Comparison of ENCODE assay signal across 1 cellular context in the genomic region with DNA sequence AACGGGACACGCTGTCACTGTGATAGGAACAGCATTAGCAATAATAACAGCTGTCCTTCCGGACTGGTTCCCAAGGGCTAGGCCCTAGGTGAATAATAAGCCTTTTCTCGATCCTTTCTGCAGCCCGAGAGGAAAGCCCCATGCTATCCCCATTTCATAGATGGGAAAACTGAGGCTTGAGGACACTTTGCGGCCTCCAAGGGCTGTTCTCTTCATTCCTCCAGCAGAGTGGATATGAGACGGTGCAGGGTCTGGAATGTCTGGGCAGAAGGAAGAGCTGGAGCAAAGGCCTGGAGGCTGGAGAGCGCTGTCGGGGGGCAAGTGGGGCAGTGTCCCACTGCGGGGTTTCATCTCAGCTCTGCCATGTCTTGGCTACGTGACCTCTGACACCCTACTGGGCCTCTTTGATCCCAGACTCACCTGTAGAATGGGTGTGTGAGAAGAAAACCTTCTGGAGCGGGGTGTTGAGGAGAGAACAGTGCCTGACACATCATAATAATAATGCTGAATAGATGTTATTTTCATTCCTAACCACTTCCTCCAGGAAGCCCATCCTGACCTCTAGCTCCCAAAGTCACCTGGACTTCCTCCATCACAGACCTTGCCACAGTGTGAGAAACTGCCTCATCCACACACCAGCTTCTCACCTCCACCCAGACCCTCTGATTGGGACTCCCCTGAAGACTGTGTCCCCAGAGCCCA.
TF ChIP-seq lines count a peak whose summit lies in the region.

No MANE protein-coding gene starts in this region.

TF ChIP-seq in K562, 482 proteins besides CTCF, POLR2A, EP300 and RAD21 (continued from another document and continues in another):
- no peak for TF ChIP-seq SMAD3 (CRISPR knock-in tag; conservative IDR thresholded peaks at IDR 0.05)
- no peak for TF ChIP-seq FUS (optimal IDR thresholded peaks at IDR 0.05; ENCODE audit: low read depth, low read length)
- TF ChIP-seq ZKSCAN8 (CRISPR knock-in tag; IDR thresholded peaks at IDR 0.05) = no peak
- no peak for TF ChIP-seq SRSF7 (optimal IDR thresholded peaks at IDR 0.05; ENCODE audit: low read depth, low read length)
- TF ChIP-seq CBX2 (IDR thresholded peaks at IDR 0.05; ENCODE audit: insufficient read depth, low read length, poor library complexity, severe bottlenecking) = no peak
- TF ChIP-seq SPI1 (IDR thresholded peaks at IDR 0.05; ENCODE audit: borderline replicate concordance, low read depth, low read length) = no peak
- no peak for TF ChIP-seq TCF3 (CRISPR knock-in tag; IDR thresholded peaks at IDR 0.05)
- no peak for TF ChIP-seq CHCHD3 (CRISPR knock-in tag; IDR thresholded peaks at IDR 0.05)
- TF ChIP-seq ESRRA (IDR thresholded peaks at IDR 0.05; ENCODE audit: borderline replicate concordance, low read depth) = peak; percentile 70; the same call in 1 of the 2 replicates
- TF ChIP-seq SMC3 (conservative IDR thresholded peaks at IDR 0.05; ENCODE audit: insufficient read depth, low read depth, low read length) = no peak
- no peak for TF ChIP-seq GTF2E2 (tag; IDR thresholded peaks at IDR 0.05)
- TF ChIP-seq C11orf30 (IDR thresholded peaks at IDR 0.05; ENCODE audit: low read depth) = peak; percentile 50; the same call in 1 of the 2 replicates
- TF ChIP-seq TAF9B (IDR thresholded peaks at IDR 0.05; ENCODE audit: partially characterized antibody) = no peak
- no peak for TF ChIP-seq ZNF586 (CRISPR knock-in tag; conservative IDR thresholded peaks at IDR 0.05)
- TF ChIP-seq ZNF324 (CRISPR knock-in tag; IDR thresholded peaks at IDR 0.05) = no peak
- no peak for TF ChIP-seq NCOA4 (IDR thresholded peaks at IDR 0.05; ENCODE audit: partially characterized antibody)
- TF ChIP-seq MED1 (CRISPR knock-in tag; IDR thresholded peaks at IDR 0.05; ENCODE audit: borderline replicate concordance) = no peak
- no peak for TF ChIP-seq ZNF311 (CRISPR knock-in tag; IDR thresholded peaks at IDR 0.05)
- TF ChIP-seq HCFC1 (IDR thresholded peaks at IDR 0.05; ENCODE audit: low read depth, low read length) = no peak
- no peak for TF ChIP-seq MCM3 (IDR thresholded peaks at IDR 0.05)
- TF ChIP-seq ZNF217 (CRISPR knock-in tag; IDR thresholded peaks at IDR 0.05) = no peak
- TF ChIP-seq ESRRB (CRISPR knock-in tag; IDR thresholded peaks at IDR 0.05; ENCODE audit: borderline replicate concordance) = no peak
- TF ChIP-seq EHMT2 (IDR thresholded peaks at IDR 0.05) = no peak
- no peak for TF ChIP-seq MYC (IDR thresholded peaks at IDR 0.05; ENCODE audit: low read depth, low read length)
- TF ChIP-seq MYC (CRISPR knock-in tag; IDR thresholded peaks at IDR 0.05; ENCODE audit: borderline replicate concordance, low read depth) = no peak
- no peak for TF ChIP-seq PTRF (tag; IDR thresholded peaks at IDR 0.05)
- no peak for TF ChIP-seq DIDO1 (tag; IDR thresholded peaks at IDR 0.05; ENCODE audit: low read depth)
- no peak for TF ChIP-seq TAL1 (IDR thresholded peaks at IDR 0.05)
- TF ChIP-seq, protein P1, sequence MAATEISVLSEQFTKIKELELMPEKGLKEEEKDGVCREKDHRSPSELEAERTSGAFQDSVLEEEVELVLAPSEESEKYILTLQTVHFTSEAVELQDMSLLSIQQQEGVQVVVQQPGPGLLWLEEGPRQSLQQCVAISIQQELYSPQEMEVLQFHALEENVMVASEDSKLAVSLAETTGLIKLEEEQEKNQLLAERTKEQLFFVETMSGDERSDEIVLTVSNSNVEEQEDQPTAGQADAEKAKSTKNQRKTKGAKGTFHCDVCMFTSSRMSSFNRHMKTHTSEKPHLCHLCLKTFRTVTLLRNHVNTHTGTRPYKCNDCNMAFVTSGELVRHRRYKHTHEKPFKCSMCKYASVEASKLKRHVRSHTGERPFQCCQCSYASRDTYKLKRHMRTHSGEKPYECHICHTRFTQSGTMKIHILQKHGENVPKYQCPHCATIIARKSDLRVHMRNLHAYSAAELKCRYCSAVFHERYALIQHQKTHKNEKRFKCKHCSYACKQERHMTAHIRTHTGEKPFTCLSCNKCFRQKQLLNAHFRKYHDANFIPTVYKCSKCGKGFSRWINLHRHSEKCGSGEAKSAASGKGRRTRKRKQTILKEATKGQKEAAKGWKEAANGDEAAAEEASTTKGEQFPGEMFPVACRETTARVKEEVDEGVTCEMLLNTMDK (IDR thresholded peaks at IDR 0.05; ENCODE audit: borderline replicate concordance, insufficient read depth, low read depth, low read length, poor library complexity, severe bottlenecking) = no peak
- TF ChIP-seq MAFK (IDR thresholded peaks at IDR 0.05; ENCODE audit: low read length) = no peak
- 0 out of 2 replicates have a peak, but pooled peaks have one; percentile 25 for TF ChIP-seq HDAC2 (IDR thresholded peaks at IDR 0.05)
- TF ChIP-seq ZNF23 (CRISPR knock-in tag; IDR thresholded peaks at IDR 0.05) = no peak
- TF ChIP-seq, protein P2, sequence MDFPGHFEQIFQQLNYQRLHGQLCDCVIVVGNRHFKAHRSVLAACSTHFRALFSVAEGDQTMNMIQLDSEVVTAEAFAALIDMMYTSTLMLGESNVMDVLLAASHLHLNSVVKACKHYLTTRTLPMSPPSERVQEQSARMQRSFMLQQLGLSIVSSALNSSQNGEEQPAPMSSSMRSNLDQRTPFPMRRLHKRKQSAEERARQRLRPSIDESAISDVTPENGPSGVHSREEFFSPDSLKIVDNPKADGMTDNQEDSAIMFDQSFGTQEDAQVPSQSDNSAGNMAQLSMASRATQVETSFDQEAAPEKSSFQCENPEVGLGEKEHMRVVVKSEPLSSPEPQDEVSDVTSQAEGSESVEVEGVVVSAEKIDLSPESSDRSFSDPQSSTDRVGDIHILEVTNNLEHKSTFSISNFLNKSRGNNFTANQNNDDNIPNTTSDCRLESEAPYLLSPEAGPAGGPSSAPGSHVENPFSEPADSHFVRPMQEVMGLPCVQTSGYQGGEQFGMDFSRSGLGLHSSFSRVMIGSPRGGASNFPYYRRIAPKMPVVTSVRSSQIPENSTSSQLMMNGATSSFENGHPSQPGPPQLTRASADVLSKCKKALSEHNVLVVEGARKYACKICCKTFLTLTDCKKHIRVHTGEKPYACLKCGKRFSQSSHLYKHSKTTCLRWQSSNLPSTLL (IDR thresholded peaks at IDR 0.05) = no peak
- no peak for TF ChIP-seq CEBPB (tag; IDR thresholded peaks at IDR 0.05)
- no peak for TF ChIP-seq RBM15 (IDR thresholded peaks at IDR 0.05; ENCODE audit: insufficient read depth, low read length)
- TF ChIP-seq, protein P3, sequence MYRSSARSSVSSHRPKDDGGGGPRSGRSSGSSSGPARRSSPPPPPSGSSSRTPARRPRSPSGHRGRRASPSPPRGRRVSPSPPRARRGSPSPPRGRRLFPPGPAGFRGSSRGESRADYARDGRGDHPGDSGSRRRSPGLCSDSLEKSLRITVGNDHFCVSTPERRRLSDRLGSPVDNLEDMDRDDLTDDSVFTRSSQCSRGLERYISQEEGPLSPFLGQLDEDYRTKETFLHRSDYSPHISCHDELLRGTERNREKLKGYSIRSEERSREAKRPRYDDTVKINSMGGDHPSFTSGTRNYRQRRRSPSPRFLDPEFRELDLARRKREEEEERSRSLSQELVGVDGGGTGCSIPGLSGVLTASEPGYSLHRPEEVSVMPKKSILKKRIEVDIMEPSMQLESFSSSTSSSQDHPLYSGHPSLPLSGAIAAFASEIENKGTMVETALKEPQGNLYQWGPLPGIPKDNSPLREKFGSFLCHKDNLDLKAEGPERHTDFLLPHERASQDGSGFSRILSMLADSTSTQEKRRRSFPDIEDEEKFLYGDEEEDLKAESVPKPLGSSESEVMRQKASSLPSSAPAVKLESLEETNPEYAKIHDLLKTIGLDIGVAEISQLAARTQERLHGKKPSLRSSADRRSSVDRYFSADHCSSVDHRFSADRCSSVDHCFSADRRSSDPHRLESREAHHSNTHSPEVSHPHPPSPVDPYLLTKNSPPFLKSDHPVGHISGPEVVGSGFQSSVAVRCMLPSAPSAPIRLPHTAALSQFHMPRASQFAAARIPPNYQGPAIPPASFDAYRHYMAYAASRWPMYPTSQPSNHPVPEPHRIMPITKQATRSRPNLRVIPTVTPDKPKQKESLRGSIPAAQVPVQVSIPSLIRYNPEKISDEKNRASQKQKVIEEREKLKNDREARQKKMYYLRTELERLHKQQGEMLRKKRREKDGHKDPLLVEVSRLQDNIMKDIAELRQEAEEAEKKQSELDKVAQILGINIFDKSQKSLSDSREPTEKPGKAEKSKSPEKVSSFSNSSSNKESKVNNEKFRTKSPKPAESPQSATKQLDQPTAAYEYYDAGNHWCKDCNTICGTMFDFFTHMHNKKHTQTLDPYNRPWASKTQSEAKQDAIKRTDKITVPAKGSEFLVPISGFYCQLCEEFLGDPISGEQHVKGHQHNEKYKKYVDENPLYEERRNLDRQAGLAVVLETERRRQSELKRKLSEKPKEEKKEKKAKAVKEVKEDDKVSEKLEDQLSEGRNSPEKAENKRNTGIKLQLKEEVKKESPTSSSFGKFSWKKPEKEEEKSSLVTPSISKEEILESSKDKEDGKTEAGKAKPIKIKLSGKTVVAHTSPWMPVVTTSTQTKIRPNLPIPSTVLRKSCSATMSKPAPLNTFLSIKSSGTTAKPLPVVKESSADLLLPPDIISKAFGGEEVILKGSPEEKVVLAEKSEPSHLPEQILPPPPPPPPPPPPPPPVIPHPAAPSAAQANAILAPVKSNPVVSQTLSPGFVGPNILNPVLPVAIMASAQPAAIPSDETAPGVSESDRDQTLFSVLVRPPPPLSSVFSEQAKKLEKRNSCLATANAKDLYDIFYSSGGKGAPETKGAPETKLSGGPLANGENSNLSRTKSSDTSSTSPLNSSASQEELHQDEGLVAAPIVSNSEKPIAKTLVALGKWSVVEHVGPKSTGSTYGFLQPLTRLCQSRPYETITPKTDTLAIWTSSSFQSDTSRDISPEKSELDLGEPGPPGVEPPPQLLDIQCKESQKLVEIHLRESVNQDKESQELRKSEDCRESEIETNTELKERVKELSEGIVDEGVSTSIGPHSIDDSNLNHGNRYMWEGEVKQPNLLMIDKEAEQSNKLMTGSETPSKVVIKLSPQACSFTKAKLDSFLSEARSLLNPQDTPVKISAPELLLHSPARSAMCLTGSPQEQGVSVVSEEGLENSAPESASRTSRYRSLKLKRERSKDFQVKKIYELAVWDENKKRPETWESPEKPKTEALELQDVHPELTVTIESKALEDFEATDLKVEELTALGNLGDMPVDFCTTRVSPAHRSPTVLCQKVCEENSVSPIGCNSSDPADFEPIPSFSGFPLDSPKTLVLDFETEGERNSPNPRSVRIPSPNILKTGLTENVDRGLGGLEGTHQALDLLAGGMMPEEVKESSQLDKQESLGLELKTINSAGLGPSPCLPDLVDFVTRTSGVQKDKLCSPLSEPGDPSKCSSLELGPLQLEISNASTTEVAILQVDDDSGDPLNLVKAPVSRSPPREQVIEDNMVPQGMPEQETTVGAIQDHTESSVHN (IDR thresholded peaks at IDR 0.05; ENCODE audit: borderline replicate concordance in 1 of 2, low read depth in 1 of 2) = no peak
- no peak for TF ChIP-seq HDGF (IDR thresholded peaks at IDR 0.05)
- TF ChIP-seq, protein P4, sequence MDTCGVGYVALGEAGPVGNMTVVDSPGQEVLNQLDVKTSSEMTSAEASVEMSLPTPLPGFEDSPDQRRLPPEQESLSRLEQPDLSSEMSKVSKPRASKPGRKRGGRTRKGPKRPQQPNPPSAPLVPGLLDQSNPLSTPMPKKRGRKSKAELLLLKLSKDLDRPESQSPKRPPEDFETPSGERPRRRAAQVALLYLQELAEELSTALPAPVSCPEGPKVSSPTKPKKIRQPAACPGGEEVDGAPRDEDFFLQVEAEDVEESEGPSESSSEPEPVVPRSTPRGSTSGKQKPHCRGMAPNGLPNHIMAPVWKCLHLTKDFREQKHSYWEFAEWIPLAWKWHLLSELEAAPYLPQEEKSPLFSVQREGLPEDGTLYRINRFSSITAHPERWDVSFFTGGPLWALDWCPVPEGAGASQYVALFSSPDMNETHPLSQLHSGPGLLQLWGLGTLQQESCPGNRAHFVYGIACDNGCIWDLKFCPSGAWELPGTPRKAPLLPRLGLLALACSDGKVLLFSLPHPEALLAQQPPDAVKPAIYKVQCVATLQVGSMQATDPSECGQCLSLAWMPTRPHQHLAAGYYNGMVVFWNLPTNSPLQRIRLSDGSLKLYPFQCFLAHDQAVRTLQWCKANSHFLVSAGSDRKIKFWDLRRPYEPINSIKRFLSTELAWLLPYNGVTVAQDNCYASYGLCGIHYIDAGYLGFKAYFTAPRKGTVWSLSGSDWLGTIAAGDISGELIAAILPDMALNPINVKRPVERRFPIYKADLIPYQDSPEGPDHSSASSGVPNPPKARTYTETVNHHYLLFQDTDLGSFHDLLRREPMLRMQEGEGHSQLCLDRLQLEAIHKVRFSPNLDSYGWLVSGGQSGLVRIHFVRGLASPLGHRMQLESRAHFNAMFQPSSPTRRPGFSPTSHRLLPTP (IDR thresholded peaks at IDR 0.05; ENCODE audit: borderline replicate concordance, extremely low read depth, insufficient read length) = no peak
- TF ChIP-seq, protein P5, sequence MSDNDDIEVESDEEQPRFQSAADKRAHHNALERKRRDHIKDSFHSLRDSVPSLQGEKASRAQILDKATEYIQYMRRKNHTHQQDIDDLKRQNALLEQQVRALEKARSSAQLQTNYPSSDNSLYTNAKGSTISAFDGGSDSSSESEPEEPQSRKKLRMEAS (CRISPR knock-in tag; IDR thresholded peaks at IDR 0.05) = no peak
- peak; percentile 83 for TF ChIP-seq RBM25 (IDR thresholded peaks at IDR 0.05; ENCODE audit: low read depth, low read length, severe bottlenecking)
- TF ChIP-seq, protein P6, sequence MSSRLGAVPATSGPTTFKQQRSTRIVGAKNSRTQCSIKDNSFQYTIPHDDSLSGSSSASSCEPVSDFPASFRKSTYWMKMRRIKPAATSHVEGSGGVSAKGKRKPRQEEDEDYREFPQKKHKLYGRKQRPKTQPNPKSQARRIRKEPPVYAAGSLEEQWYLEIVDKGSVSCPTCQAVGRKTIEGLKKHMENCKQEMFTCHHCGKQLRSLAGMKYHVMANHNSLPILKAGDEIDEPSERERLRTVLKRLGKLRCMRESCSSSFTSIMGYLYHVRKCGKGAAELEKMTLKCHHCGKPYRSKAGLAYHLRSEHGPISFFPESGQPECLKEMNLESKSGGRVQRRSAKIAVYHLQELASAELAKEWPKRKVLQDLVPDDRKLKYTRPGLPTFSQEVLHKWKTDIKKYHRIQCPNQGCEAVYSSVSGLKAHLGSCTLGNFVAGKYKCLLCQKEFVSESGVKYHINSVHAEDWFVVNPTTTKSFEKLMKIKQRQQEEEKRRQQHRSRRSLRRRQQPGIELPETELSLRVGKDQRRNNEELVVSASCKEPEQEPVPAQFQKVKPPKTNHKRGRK (tag; IDR thresholded peaks at IDR 0.05) = no peak
- TF ChIP-seq ZNF444 (CRISPR knock-in tag; IDR thresholded peaks at IDR 0.05) = no peak
- TF ChIP-seq ASH1L (IDR thresholded peaks at IDR 0.05; ENCODE audit: borderline replicate concordance, low read depth, partially characterized antibody) = no peak
- TF ChIP-seq ZNF174 (CRISPR knock-in tag; IDR thresholded peaks at IDR 0.05) = no peak
- peak; percentile 76 for TF ChIP-seq ZFP36 (IDR thresholded peaks at IDR 0.05; ENCODE audit: low read depth, low read length, partially characterized antibody)
- TF ChIP-seq RCOR1 (IDR thresholded peaks at IDR 0.05; ENCODE audit: borderline replicate concordance in 1 of 2, low read depth in 2 of 2, low read length in 2 of 2) = no peak
- no peak for TF ChIP-seq ZNF830 (CRISPR knock-in tag; IDR thresholded peaks at IDR 0.05)
- TF ChIP-seq ZSCAN32 (CRISPR knock-in tag; IDR thresholded peaks at IDR 0.05) = no peak
- no peak for TF ChIP-seq TRIM24 (IDR thresholded peaks at IDR 0.05)
